Comparison of ENCODE assay signal across 8 cellular contexts in the genomic region with DNA sequence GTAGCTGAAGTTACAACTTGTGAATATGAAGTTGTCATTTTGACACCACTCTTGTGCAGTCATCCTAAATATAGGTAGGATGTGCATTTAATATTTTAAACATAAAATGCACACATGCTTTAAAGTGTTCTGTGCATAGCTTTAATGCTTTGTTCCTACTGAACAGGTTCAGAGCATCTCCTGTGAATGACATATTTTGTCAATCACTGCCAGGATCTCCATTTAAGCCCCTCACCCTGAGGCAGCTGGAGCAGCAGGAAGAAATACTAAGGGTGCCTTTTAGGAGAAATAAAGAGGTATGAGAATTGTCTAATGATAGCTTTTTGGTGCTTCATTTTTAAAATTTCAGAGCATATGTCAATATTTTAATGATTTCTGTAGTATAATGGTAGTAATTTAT. TPM values are rescaled to one million over a fixed set of nuclear protein-coding genes. Genes with fewer than 3 reads are reported as not detected.
"Had no signal": no experiment of that assay in that cellular context is flagged by ENCODE, and none has a peak within 500 bp of the region (broad histone marks: within the 10 kb centered on the region; RNA-seq: fewer than 3 reads in every experiment).

No MANE protein-coding gene starts in this region.

- ATAC-seq: GM12878 had no signal

- DNase-seq: GDM1, GF-D8 had no signal

- FAIRE-seq: GM12878, GM12891, GM12892, GM18507, GM19239 had no signal

- H3K4me3 ChIP-seq: GM12878 had no signal

RNA-seq across cellular contexts. Expression of gene GPR75, which starts 58.2 kb away (rescaled TPM):
- total RNA-seq: G401 had no signal
